Comparison of ENCODE assay signal across 21 cellular contexts in the genomic region with DNA sequence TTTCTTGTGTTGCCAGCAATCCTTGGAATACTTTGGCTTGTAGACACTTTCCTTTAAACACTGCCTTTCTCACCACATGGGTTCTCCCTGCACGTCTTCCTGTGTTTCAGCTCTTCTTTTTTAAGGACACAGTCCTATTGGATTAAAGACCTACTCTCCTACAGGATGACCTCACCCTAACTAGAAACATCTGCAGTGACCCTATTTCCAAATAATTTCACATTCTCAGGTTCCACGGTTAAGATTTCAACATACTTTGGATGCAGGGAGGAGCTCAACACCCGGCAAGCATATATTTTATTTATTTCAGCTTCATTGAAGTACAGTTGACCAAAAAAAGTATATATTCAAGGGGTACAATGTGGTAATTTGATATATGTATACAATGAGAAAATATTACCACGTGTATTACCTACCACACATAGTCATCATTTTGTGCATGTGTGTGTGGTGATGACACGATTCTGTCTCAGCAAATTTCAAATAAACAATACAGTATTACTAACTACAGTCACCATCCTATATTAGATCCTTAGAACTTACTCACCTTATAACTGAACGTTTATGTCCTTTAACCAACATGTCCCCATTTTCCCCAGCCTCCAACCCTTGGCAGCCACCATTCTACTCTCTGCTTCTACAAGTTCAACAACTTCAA.
"Had no signal": no experiment of that assay in that cellular context is flagged by ENCODE, and none has a peak within 500 bp of the region (broad histone marks: within the 10 kb centered on the region; RNA-seq: fewer than 3 reads in every experiment).

No MANE protein-coding gene starts in this region.

- H3K27ac ChIP-seq: body of pancreas, coronary artery, esophagus squamous epithelium, neutrophil, parathyroid adenoma, thyroid gland had no signal

- H3K9me3 ChIP-seq: body of pancreas, neutrophil, thyroid gland had no signal

- H3K27me3 ChIP-seq: body of pancreas, esophagus squamous epithelium, neutrophil, thyroid gland had no signal

- FAIRE-seq: kidney, TTC549 had no signal

- DNase-seq: activated B cell treated with CpG ODN at 0.5 μM for 24 hours; activated CD4-positive, alpha-beta T cell treated with anti-CD3 and anti-CD28 coated beads for 48 hours; activated CD8-positive, alpha-beta memory T cell treated with anti-CD3 and anti-CD28 coated beads, Interleukin-2, amount 50 U/mL, for 4 hours; activated CD8-positive, alpha-beta T cell treated with anti-CD3 and anti-CD28 coated beads, Interleukin-2, amount 10 ng/mL, durations not matched to agents 7 days and 5 days; activated gamma-delta T cell; activated T-cell treated with anti-CD3 and anti-CD28 coated beads, Interleukin-2, amount 50 U/mL, for 48 hours; amniotic stem cell; body of pancreas; central memory CD4-positive, alpha-beta T cell; esophagus squamous epithelium; hypothalamus; kidney; mesendoderm; natural killer cell; stimulated activated naive B cell treated with anti-CD40 and anti-IgM and Interleukin-4, amounts not matched to agents 10 μg/mL and 1 μg/mL and 100 μg/mL, for 72 hours; T-helper 2 cell; thyroid gland had no signal

- H3K9ac ChIP-seq: parathyroid adenoma had no signal

- H3K36me3 ChIP-seq: esophagus squamous epithelium, neutrophil, thyroid gland had no signal

- H3K4me3 ChIP-seq: body of pancreas, coronary artery, esophagus squamous epithelium, thyroid gland had no signal

- H2AFZ ChIP-seq: parathyroid adenoma had no signal

- H3K79me2 ChIP-seq: parathyroid adenoma had no signal

- H3K4me1 ChIP-seq: body of pancreas, esophagus squamous epithelium, parathyroid adenoma, thyroid gland had no signal
